In genomic region chr6:31614674-31615578, GRCh38 we compare ENCODE assay signal across 9 cellular contexts. TPM values are rescaled to one million over a fixed set of nuclear protein-coding genes. Genes with fewer than 3 reads are reported as not detected.
A peak's percentile ranks its signal among the peaks of the same experiment; 100 is the strongest.
DNase-seq lines count a peak whose midpoint lies in the region; ATAC-seq and TF ChIP-seq lines count a peak whose summit lies in the region.
"Had no signal": no experiment of that assay in that cellular context is flagged by ENCODE, and none has a peak within 500 bp of the region (broad histone marks: within the 10 kb centered on the region; RNA-seq: fewer than 3 reads in every experiment).

Gene AIF1, plus strand, starts transcription at chr6:31615234. Its CDS starts 96 bp downstream, at chr6:31615330.

- H3K27me3 ChIP-seq in lower lobe of right lung (ENCODE audit: low read depth), result no peaks in the 10 kb centered on the region

- no peak for ATAC-seq in activated CD8-positive, alpha-beta T cell treated with anti-CD3 and anti-CD28 coated beads, Interleukin-2, amount 10 ng/mL, durations not matched to agents 7 days and 5 days
- ATAC-seq in lower lobe of right lung (peak; percentile 20 to 40), HG03097 (IDR thresholded peaks at IDR 0.05; ENCODE audit: low FRiP score, unreplicated experiment) (no peak), HG03442 (IDR thresholded peaks at IDR 0.05; ENCODE audit: unreplicated experiment) (no peak)
- ATAC-seq: A549 had no signal

- intact Hi-C loops in T-helper 2 cell treated with Interferon-gamma antibody and Interleukin-4, amounts not matched to agents 100 ng/mL and 5 ng/mL, for 36 hours (cut with micrococcal nuclease), result no loop called here
- intact Hi-C loops in lower lobe of right lung (cut with DNase I), result no loop called here

- H3K4me1 Mint-ChIP-seq in activated CD8-positive, alpha-beta T cell treated with anti-CD3 and anti-CD28 coated beads, Interleukin-2, amount 10 ng/mL, durations not matched to agents 7 days and 5 days (ENCODE audit: low read depth), result peaks cover 45% of the 10 kb centered on the region

- H3K27ac ChIP-seq in lower lobe of right lung (peak within 1 kb of the TSS; percentile 56), temporal lobe (ENCODE audit: low read depth, low read length) (peak within 1 kb of the TSS; percentile 50)
- H3K27ac ChIP-seq: A549 had no signal

- POLR2A ChIA-PET in activated CD8-positive, alpha-beta T cell treated with anti-CD3 and anti-CD28 coated beads, Interleukin-2, amount 10 ng/mL, durations not matched to agents 7 days and 5 days (lab: Charles Lee), result interaction anchor here (0.6 to 2.8 kb wide), 7 partner anchors 16 to 74 kb away, joined by 3 to 17 read pairs (median 3); partner anchors contain the start of genes ATP6V1G2, CSNK2B, DDX39B and GPANK1

- peak within 1 kb of the TSS; percentile 42 for H3K4me3 ChIP-seq in lower lobe of right lung
- H3K4me3 ChIP-seq: A549 had no signal

- H3K36me3 Mint-ChIP-seq in activated CD8-positive, alpha-beta T cell treated with anti-CD3 and anti-CD28 coated beads, Interleukin-2, amount 10 ng/mL, durations not matched to agents 7 days and 5 days (ENCODE audit: low read depth), result peaks cover 25% of the 10 kb centered on the region

- no peaks in the 10 kb centered on the region for H3K27me3 Mint-ChIP-seq in activated CD8-positive, alpha-beta T cell treated with anti-CD3 and anti-CD28 coated beads, Interleukin-2, amount 10 ng/mL, durations not matched to agents 7 days and 5 days (ENCODE audit: low read depth)

- H3K9me3 ChIP-seq in lower lobe of right lung, result no peaks in the 10 kb centered on the region
- H3K9me3 ChIP-seq: A549 had no signal

- no peaks in the 10 kb centered on the region for H3K36me3 ChIP-seq in lower lobe of right lung

- no peaks in the 10 kb centered on the region for H3K9me3 Mint-ChIP-seq in activated CD8-positive, alpha-beta T cell treated with anti-CD3 and anti-CD28 coated beads, Interleukin-2, amount 10 ng/mL, durations not matched to agents 7 days and 5 days (ENCODE audit: insufficient read depth)

- TF ChIP-seq CTCF in lower lobe of right lung (IDR thresholded peaks at IDR 0.05), result no peak

- peak within 1 kb of the TSS; percentile 96 for H3K27ac Mint-ChIP-seq in activated CD8-positive, alpha-beta T cell treated with anti-CD3 and anti-CD28 coated beads, Interleukin-2, amount 10 ng/mL, durations not matched to agents 7 days and 5 days

- CTCF ChIA-PET in activated CD8-positive, alpha-beta T cell treated with anti-CD3 and anti-CD28 coated beads, Interleukin-2, amount 10 ng/mL, durations not matched to agents 7 days and 5 days (lab: Charles Lee), result interaction anchor here (1.0 to 12.5 kb wide), 7 partner anchors 19 to 122 kb away, joined by 4 to 130 read pairs (median 10); partner anchors contain the start of genes DDX39B and NCR3

- peaks cover 11% of the 10 kb centered on the region for H3K4me1 ChIP-seq in lower lobe of right lung

- H3K4me3 Mint-ChIP-seq in activated CD8-positive, alpha-beta T cell treated with anti-CD3 and anti-CD28 coated beads, Interleukin-2, amount 10 ng/mL, durations not matched to agents 7 days and 5 days, result peak within 1 kb of the TSS; percentile 94

- DNase-seq in T-helper 2 cell, result no peak
- DNase-seq in activated CD8-positive, alpha-beta T cell treated with anti-CD3 and anti-CD28 coated beads, Interleukin-2, amount 10 ng/mL, durations not matched to agents 7 days and 5 days, result no peak
- DNase-seq in lower lobe of right lung, result no peak
- no peak for DNase-seq in occipital lobe (lab: John Stamatoyannopoulos, UW)

RNA-seq across cellular contexts. Expression of gene AIF1, which starts in this region (rescaled TPM):
- 67.9 and 70.2 TPM in 2 replicates for total RNA-seq in T-helper 2 cell treated with Interferon-gamma antibody and Interleukin-4, amounts not matched to agents 100 ng/mL and 5 ng/mL, for 36 hours
- total RNA-seq in activated CD8-positive, alpha-beta T cell treated with anti-CD3 and anti-CD28 coated beads, Interleukin-2, amount 10 ng/mL, durations not matched to agents 7 days and 5 days, result 100 to 1,000 TPM; 177 TPM
- 109 TPM for total RNA-seq in lower lobe of right lung
- 5.7 TPM for total RNA-seq in temporal lobe
- 4.1 TPM for total RNA-seq in occipital lobe

Comparison
In these comparisons a context has a peak if more than half of its experiments do, and no peak if none do; other contexts are left out.
1. RNA of gene AIF1 (total RNA-seq): 177 TPM in activated CD8-positive, alpha-beta T cell treated with anti-CD3 and anti-CD28 coated beads, Interleukin-2, amount 10 ng/mL, durations not matched to agents 7 days and 5 days, 109 TPM in lower lobe of right lung (single experiment) and 67.9 to 70.2 TPM in T-helper 2 cell treated with Interferon-gamma antibody and Interleukin-4, amounts not matched to agents 100 ng/mL and 5 ng/mL, for 36 hours; 5.7 TPM in temporal lobe (single experiment) and 4.1 TPM in occipital lobe (single experiment); every median in the first group is over 10 times any median in the second.
2. ATAC-seq: peak in lower lobe of right lung (2 of 2); none in activated CD8-positive, alpha-beta T cell treated with anti-CD3 and anti-CD28 coated beads, Interleukin-2, amount 10 ng/mL, durations not matched to agents 7 days and 5 days (single experiment), HG03097 (single experiment) and HG03442 (single experiment).